In the genomic region with DNA sequence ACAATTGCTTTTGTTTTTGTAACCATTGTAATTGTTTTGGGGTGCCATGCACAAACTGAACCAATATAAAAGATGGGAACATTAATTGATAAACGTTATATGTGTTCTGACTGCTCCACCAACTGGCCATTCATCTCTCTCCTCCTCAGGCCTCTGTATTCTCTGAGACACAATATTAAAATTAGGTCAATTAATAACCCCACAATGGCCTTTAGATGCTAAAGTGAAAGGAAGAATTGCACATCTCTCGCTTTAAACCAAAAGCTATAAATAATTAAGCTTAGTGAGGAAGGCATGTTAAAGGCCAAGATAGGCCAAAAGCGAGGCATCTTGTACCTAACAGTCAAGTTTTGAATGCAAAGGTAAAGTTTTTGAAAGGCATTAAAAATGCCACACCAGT, we compare ENCODE assay signal across 27 cellular contexts.
"Had no signal": no experiment of that assay in that cellular context is flagged by ENCODE, and none has a peak within 500 bp of the region (broad histone marks: within the 10 kb centered on the region; RNA-seq: fewer than 3 reads in every experiment).

No MANE protein-coding gene starts in this region.

- H3K4me3 ChIP-seq: colonic mucosa, hepatocyte, mucosa of descending colon, prostate gland, right atrium auricular region, suprapubic skin, transverse colon, uterus had no signal

- DNase-seq: activated CD4-positive, alpha-beta T cell treated with anti-CD3 and anti-CD28 coated beads, Interleukin-2, amount 10 ng/mL, durations not matched to agents 24 days and 14 days; activated CD4-positive, CD25-positive, alpha-beta regulatory T cell; activated CD8-positive, alpha-beta T cell treated with anti-CD3 and anti-CD28 coated beads for 36 hours; activated effector memory CD4-positive, alpha-beta T cell treated with anti-CD3 and anti-CD28 coated beads, Interleukin-2, amount 50 U/mL, for 16 hours; activated naive CD4-positive, alpha-beta T cell treated with anti-CD3 and anti-CD28 coated beads, Interleukin-2, amount 50 U/mL, for 16 hours; activated T-cell treated with anti-CD3 and anti-CD28 coated beads, Interleukin-2, amount 50 U/mL, for 4 hours; aorta; brain microvascular endothelial cell; central memory CD4-positive, alpha-beta T cell; colonic mucosa; endodermal cell; foreskin fibroblast; left cardiac atrium; mesenchymal stem cell; mucosa of descending colon; naive B cell; stimulated activated CD4-positive, alpha-beta T cell treated with anti-CD3 and anti-CD28 coated beads, Interleukin-12 subunit alpha, Interleukin-12 subunit beta, amount 100 ng/mL, for 4 hours; stimulated activated CD4-positive, alpha-beta T cell treated with anti-CD3 and anti-CD28 coated beads, Interleukin-2, amount 100 ng/mL, for 24 hours; stimulated activated naive CD8-positive, alpha-beta T cell treated with anti-CD3 and anti-CD28 coated beads, Interleukin-15, amount 100 ng/mL, for 72 hours; transverse colon; uterus had no signal

- H3K27ac ChIP-seq: brain microvascular endothelial cell, colonic mucosa, epithelial cell of prostate, hepatocyte, prostate gland, right atrium auricular region, suprapubic skin, transverse colon, uterus had no signal

- H3K27me3 Mint-ChIP-seq: activated CD4-positive, alpha-beta T cell treated with anti-CD3 and anti-CD28 coated beads, Interleukin-2, amount 10 ng/mL, durations not matched to agents 24 days and 14 days; activated CD8-positive, alpha-beta T cell treated with anti-CD3 and anti-CD28 coated beads for 36 hours; naive B cell; stimulated activated naive CD8-positive, alpha-beta T cell treated with anti-CD3 and anti-CD28 coated beads, Interleukin-15, amount 100 ng/mL, for 72 hours had no signal

- H3K27ac Mint-ChIP-seq: activated CD4-positive, alpha-beta T cell treated with anti-CD3 and anti-CD28 coated beads, Interleukin-2, amount 10 ng/mL, durations not matched to agents 24 days and 14 days; activated CD8-positive, alpha-beta T cell treated with anti-CD3 and anti-CD28 coated beads for 36 hours; endodermal cell; naive B cell; stimulated activated naive CD8-positive, alpha-beta T cell treated with anti-CD3 and anti-CD28 coated beads, Interleukin-15, amount 100 ng/mL, for 72 hours had no signal

- H3K4me2 ChIP-seq: hepatocyte had no signal

- H3K9me3 Mint-ChIP-seq: activated CD4-positive, alpha-beta T cell treated with anti-CD3 and anti-CD28 coated beads, Interleukin-2, amount 10 ng/mL, durations not matched to agents 24 days and 14 days; activated T-cell treated with anti-CD3 and anti-CD28 coated beads, Interleukin-2, amount 50 U/mL, for 4 hours had no signal

- H2AFZ ChIP-seq: hepatocyte had no signal

- H3K4me3 Mint-ChIP-seq: activated CD4-positive, alpha-beta T cell treated with anti-CD3 and anti-CD28 coated beads, Interleukin-2, amount 10 ng/mL, durations not matched to agents 24 days and 14 days; activated CD8-positive, alpha-beta T cell treated with anti-CD3 and anti-CD28 coated beads for 36 hours; activated T-cell treated with anti-CD3 and anti-CD28 coated beads, Interleukin-2, amount 50 U/mL, for 4 hours; endodermal cell; naive B cell; neural crest cell; stimulated activated naive CD8-positive, alpha-beta T cell treated with anti-CD3 and anti-CD28 coated beads, Interleukin-15, amount 100 ng/mL, for 72 hours had no signal

- H3K79me2 ChIP-seq: hepatocyte had no signal

- H3K36me3 Mint-ChIP-seq: naive B cell had no signal

- H3K4me1 Mint-ChIP-seq: activated CD4-positive, alpha-beta T cell treated with anti-CD3 and anti-CD28 coated beads, Interleukin-2, amount 10 ng/mL, durations not matched to agents 24 days and 14 days; naive B cell; stimulated activated naive CD8-positive, alpha-beta T cell treated with anti-CD3 and anti-CD28 coated beads, Interleukin-15, amount 100 ng/mL, for 72 hours had no signal

- H3K9me3 ChIP-seq: colonic mucosa, mucosa of descending colon, prostate gland, right atrium auricular region, suprapubic skin, uterus had no signal

- H3K36me3 ChIP-seq: brain microvascular endothelial cell, colonic mucosa, prostate gland, right atrium auricular region, suprapubic skin, transverse colon, uterus had no signal

- H3K27me3 ChIP-seq: brain microvascular endothelial cell, colonic mucosa, hepatocyte, right atrium auricular region, suprapubic skin, transverse colon, uterus had no signal

- ATAC-seq: activated CD8-positive, alpha-beta T cell treated with anti-CD3 and anti-CD28 coated beads for 36 hours; activated T-cell treated with anti-CD3 and anti-CD28 coated beads, Interleukin-2, amount 50 U/mL, for 4 hours; left cardiac atrium; mucosa of descending colon; stimulated activated naive CD8-positive, alpha-beta T cell treated with anti-CD3 and anti-CD28 coated beads, Interleukin-15, amount 100 ng/mL, for 72 hours had no signal

- H3K4me1 ChIP-seq: colonic mucosa, prostate gland, right atrium auricular region, suprapubic skin, transverse colon, uterus had no signal
